In genomic region chr7:54782829-54783228, GRCh38 we compare ENCODE assay signal across 23 cellular contexts.
"Had no signal": no experiment of that assay in that cellular context is flagged by ENCODE, and none has a peak within 500 bp of the region (broad histone marks: within the 10 kb centered on the region; RNA-seq: fewer than 3 reads in every experiment).

No MANE protein-coding gene starts in this region.

- FAIRE-seq: astrocyte had no signal

- H3K9me3 Mint-ChIP-seq: activated B cell treated with CpG ODN at 0.5 μM for 24 hours; activated CD4-positive, alpha-beta memory T cell treated with anti-CD3 and anti-CD28 coated beads for 36 hours; activated CD4-positive, alpha-beta T cell treated with anti-CD3 and anti-CD28 coated beads, Interleukin-2, amount 10 ng/mL, durations not matched to agents 7 days and 5 days; activated naive CD4-positive, alpha-beta T cell treated with anti-CD3 and anti-CD28 coated beads for 36 hours; activated T-helper 17 cell treated with anti-CD3 and anti-CD28 coated beads, Interleukin-2, amount 50 U/mL, for 72 hours; brain; central memory CD8-positive, alpha-beta T cell; T-helper 1 cell treated with Interleukin-12 subunit alpha and Interleukin-12 subunit beta and Interleukin-4 antibody, amounts not matched to agents 30 μg/mL and 1 μg/mL, for 36 hours had no signal

- DNase-seq: activated B cell treated with CpG ODN at 0.5 μM for 24 hours; activated CD4-positive, alpha-beta memory T cell treated with anti-CD3 and anti-CD28 coated beads for 36 hours; activated CD4-positive, alpha-beta T cell treated with anti-CD3 and anti-CD28 coated beads for 1 hour; activated CD4-positive, alpha-beta T cell treated with anti-CD3 and anti-CD28 coated beads, Interleukin-2, amount 10 ng/mL, durations not matched to agents 7 days and 5 days; activated gamma-delta T cell; activated naive CD4-positive, alpha-beta T cell treated with anti-CD3 and anti-CD28 coated beads for 36 hours; activated T-cell treated with anti-CD3 and anti-CD28 coated beads for 4 hours; activated T-cell treated with anti-CD3 and anti-CD28 coated beads, Interleukin-2, amount 50 U/mL, for 48 hours; amygdala; NCI-H1048; NCI-H146; NCI-H187 treated with DMSO at 0.1 percent for 48 hours; NCI-H2081 treated with DMSO at 0.1 percent for 48 hours; NCI-H446; NCI-H524; Peyer's patch; SHP77 had no signal

- H3K4me1 Mint-ChIP-seq: activated B cell treated with CpG ODN at 0.5 μM for 24 hours; activated CD4-positive, alpha-beta T cell treated with anti-CD3 and anti-CD28 coated beads, Interleukin-2, amount 10 ng/mL, durations not matched to agents 7 days and 5 days; activated T-helper 17 cell treated with anti-CD3 and anti-CD28 coated beads, Interleukin-2, amount 50 U/mL, for 72 hours; central memory CD8-positive, alpha-beta T cell had no signal

- H3K4me3 Mint-ChIP-seq: activated B cell treated with CpG ODN at 0.5 μM for 24 hours; activated CD4-positive, alpha-beta memory T cell treated with anti-CD3 and anti-CD28 coated beads for 36 hours; activated CD4-positive, alpha-beta T cell treated with anti-CD3 and anti-CD28 coated beads, Interleukin-2, amount 10 ng/mL, durations not matched to agents 7 days and 5 days; activated naive CD4-positive, alpha-beta T cell treated with anti-CD3 and anti-CD28 coated beads for 36 hours; activated naive CD8-positive, alpha-beta T cell; activated T-helper 17 cell treated with anti-CD3 and anti-CD28 coated beads, Interleukin-2, amount 50 U/mL, for 72 hours; brain; central memory CD8-positive, alpha-beta T cell; T-helper 1 cell treated with Interleukin-12 subunit alpha and Interleukin-12 subunit beta and Interleukin-4 antibody, amounts not matched to agents 30 μg/mL and 1 μg/mL, for 36 hours had no signal

- H3K27ac Mint-ChIP-seq: activated B cell treated with CpG ODN at 0.5 μM for 24 hours; activated CD4-positive, alpha-beta memory T cell treated with anti-CD3 and anti-CD28 coated beads for 36 hours; activated CD4-positive, alpha-beta T cell treated with anti-CD3 and anti-CD28 coated beads, Interleukin-2, amount 10 ng/mL, durations not matched to agents 7 days and 5 days; activated naive CD4-positive, alpha-beta T cell treated with anti-CD3 and anti-CD28 coated beads for 36 hours; activated naive CD8-positive, alpha-beta T cell; activated T-helper 17 cell treated with anti-CD3 and anti-CD28 coated beads, Interleukin-2, amount 50 U/mL, for 72 hours; brain; T-helper 1 cell treated with Interleukin-12 subunit alpha and Interleukin-12 subunit beta and Interleukin-4 antibody, amounts not matched to agents 30 μg/mL and 1 μg/mL, for 36 hours had no signal

- H3K4me3 ChIP-seq: Peyer's patch had no signal

- H3K9me3 ChIP-seq: Peyer's patch had no signal

- H3K36me3 Mint-ChIP-seq: activated CD4-positive, alpha-beta memory T cell treated with anti-CD3 and anti-CD28 coated beads for 36 hours; activated naive CD8-positive, alpha-beta T cell; brain had no signal

- ATAC-seq: activated T-helper 17 cell treated with anti-CD3 and anti-CD28 coated beads, Interleukin-2, amount 50 U/mL, for 72 hours had no signal

- H3K4me1 ChIP-seq: Peyer's patch had no signal

- H3K36me3 ChIP-seq: Peyer's patch had no signal

- H3K27me3 Mint-ChIP-seq: brain had no signal

- H3K27me3 ChIP-seq: Peyer's patch had no signal

- H3K27ac ChIP-seq: Peyer's patch had no signal
